Comparison of ENCODE assay signal across 8 cellular contexts in genomic region chr11:6606471-6607189, GRCh38. TPM values are rescaled to one million over a fixed set of nuclear protein-coding genes. Genes with fewer than 3 reads are reported as not detected.
DNase-seq lines count a peak whose midpoint lies in the region; ATAC-seq and TF ChIP-seq lines count a peak whose summit lies in the region.

No MANE protein-coding gene starts in this region.

- intact Hi-C loops in ascending aorta (cut with DNase I), result loop anchor here (2.0 to 10.0 kb wide), 2 partner anchors 132 to 1378 kb away; partner anchors contain the start of gene EIF3F

- TF ChIP-seq POLR2A in Peyer's patch (IDR thresholded peaks at IDR 0.05), result no peak

- TF ChIP-seq CTCF in Peyer's patch (IDR thresholded peaks at IDR 0.05) (no peak), ascending aorta (IDR thresholded peaks at IDR 0.05) (no peak), right atrium auricular region (IDR thresholded peaks at IDR 0.05) (no peak), progenitor cell of endocrine pancreas (IDR thresholded peaks at IDR 0.05; ENCODE audit: unreplicated experiment) (no peak)

- H3K36me3 Mint-ChIP-seq in progenitor cell of endocrine pancreas (ENCODE audit: insufficient read depth), result peaks cover 19% of the 10 kb centered on the region

- ATAC-seq in GM19372 (IDR thresholded peaks at IDR 0.05; ENCODE audit: low read depth, unreplicated experiment) (peak; percentile 52), HG03460 (IDR thresholded peaks at IDR 0.05; ENCODE audit: unreplicated experiment) (peak; percentile 51)

- no peaks in the 10 kb centered on the region for H3K27me3 Mint-ChIP-seq in progenitor cell of endocrine pancreas

- DNase-seq in DMS114 treated with DMSO at 0.1 percent for 48 hours (lab: John Stamatoyannopoulos, UW; ENCODE audit: unreplicated experiment) (peak; percentile 3), Peyer's patch (peak; percentile 83 to 94 (median 84)), ascending aorta (ENCODE audit: low spot score in 2 of 2) (peak; percentile 83 to 98), right atrium auricular region (ENCODE audit: low spot score) (peak; percentile 96), progenitor cell of endocrine pancreas (ENCODE audit: low spot score, unreplicated experiment) (peak; percentile 79), NCI-H187 treated with DMSO at 0.1 percent for 48 hours (lab: John Stamatoyannopoulos, UW) (no peak)

- H3K36me3 ChIP-seq in Peyer's patch (peaks cover 0 to 35% (median 3%) of the 10 kb centered on the region in 3 donors), ascending aorta (peaks cover 34 to 39% of the 10 kb centered on the region in 2 donors), right atrium auricular region (peaks cover 42% of the 10 kb centered on the region)

- H3K4me1 Mint-ChIP-seq in progenitor cell of endocrine pancreas (ENCODE audit: low read depth), result peaks cover 23% of the 10 kb centered on the region

- no peaks in the 10 kb centered on the region for H3K9me3 Mint-ChIP-seq in progenitor cell of endocrine pancreas (ENCODE audit: low read depth)

- H3K27ac ChIP-seq in Peyer's patch, result peak overlapping the region; percentile 68 to 94 (median 90)
- H3K27ac ChIP-seq in ascending aorta, result peak overlapping the region; percentile 95 to 97
- peak overlapping the region; percentile 95 to 96 for H3K27ac ChIP-seq in right atrium auricular region

- peak overlapping the region; percentile 56 for H3K4me3 Mint-ChIP-seq in progenitor cell of endocrine pancreas (ENCODE audit: low read depth)

- H3K4me1 ChIP-seq in Peyer's patch (peaks cover 0 to 69% (median 20%) of the 10 kb centered on the region in 4 donors), ascending aorta (peaks cover 30 to 50% of the 10 kb centered on the region in 2 donors), right atrium auricular region (peaks cover 0 to 77% of the 10 kb centered on the region in 2 donors)

- H3K9me3 ChIP-seq in Peyer's patch (no peaks in the 10 kb centered on the region), ascending aorta (no peaks in the 10 kb centered on the region), right atrium auricular region (no peaks in the 10 kb centered on the region)

- no peaks in the 10 kb centered on the region for H3K27me3 ChIP-seq in Peyer's patch
- H3K27me3 ChIP-seq in ascending aorta, result no peaks in the 10 kb centered on the region
- no peaks in the 10 kb centered on the region for H3K27me3 ChIP-seq in right atrium auricular region

- peak overlapping the region; percentile 98 for H3K27ac Mint-ChIP-seq in progenitor cell of endocrine pancreas

- peak overlapping the region in 2 of 4 donors; percentile 30 for H3K4me3 ChIP-seq in Peyer's patch
- peak overlapping the region; percentile 64 to 92 for H3K4me3 ChIP-seq in ascending aorta
- peak overlapping the region; percentile 9 to 71 for H3K4me3 ChIP-seq in right atrium auricular region

RNA-seq across cellular contexts. Expression of gene ILK, which starts 3.1 kb away (rescaled TPM):
- total RNA-seq in Peyer's patch, result 100 to 1,000 TPM in 2 of 4 donors, 10 to 100 TPM in 2; 81.1 to 121 (median 97.3) TPM
- 183 TPM for total RNA-seq in ascending aorta
- total RNA-seq in right atrium auricular region, result 100 to 1,000 TPM; 142 to 193 TPM
- total RNA-seq in progenitor cell of endocrine pancreas, result 127 and 133 TPM in 2 replicates

RNA-seq across cellular contexts. Expression of gene RRP8, which starts 3.2 kb away (rescaled TPM):
- total RNA-seq in Peyer's patch (10 to 100 TPM; 11.4 to 28.9 (median 17.5) TPM), ascending aorta (9.2 TPM), right atrium auricular region (10 to 100 TPM in 1 of 2 donors, 1 to 10 TPM in 1; 9.7 to 12.2 TPM), progenitor cell of endocrine pancreas (18.8 and 21.7 TPM in 2 replicates)

RNA-seq across cellular contexts. Expression of gene TAF10, which starts 5.4 kb away (rescaled TPM):
- total RNA-seq in Peyer's patch (10 to 100 TPM; 55.9 to 90.8 (median 74.5) TPM), ascending aorta (76.0 TPM), right atrium auricular region (10 to 100 TPM; 26.6 to 54.0 TPM), progenitor cell of endocrine pancreas (148 and 160 TPM in 2 replicates)

RNA-seq across cellular contexts. Expression of gene TPP1, which starts 12.6 kb away (rescaled TPM):
- total RNA-seq in Peyer's patch (100 to 1,000 TPM in 3 of 4 donors, 10 to 100 TPM in 1; 79.2 to 232 (median 134) TPM), ascending aorta (96.7 TPM), right atrium auricular region (10 to 100 TPM; 48.8 to 83.1 TPM), progenitor cell of endocrine pancreas (54.4 and 59.9 TPM in 2 replicates)

RNA-seq across cellular contexts. Expression of gene DCHS1, which starts 49.0 kb away (rescaled TPM):
- 10 to 100 TPM in 2 of 4 donors, 1 to 10 TPM in 2; 2.8 to 12.4 (median 9.7) TPM for total RNA-seq in Peyer's patch
- total RNA-seq in ascending aorta, result 58.0 TPM
- total RNA-seq in right atrium auricular region, result 10 to 100 TPM in 1 of 2 donors, 1 to 10 TPM in 1; 9.3 to 23.0 TPM
- total RNA-seq in progenitor cell of endocrine pancreas, result 54.7 and 61.4 TPM in 2 replicates
